Comparison of ENCODE assay signal across 23 cellular contexts in the genomic region with DNA sequence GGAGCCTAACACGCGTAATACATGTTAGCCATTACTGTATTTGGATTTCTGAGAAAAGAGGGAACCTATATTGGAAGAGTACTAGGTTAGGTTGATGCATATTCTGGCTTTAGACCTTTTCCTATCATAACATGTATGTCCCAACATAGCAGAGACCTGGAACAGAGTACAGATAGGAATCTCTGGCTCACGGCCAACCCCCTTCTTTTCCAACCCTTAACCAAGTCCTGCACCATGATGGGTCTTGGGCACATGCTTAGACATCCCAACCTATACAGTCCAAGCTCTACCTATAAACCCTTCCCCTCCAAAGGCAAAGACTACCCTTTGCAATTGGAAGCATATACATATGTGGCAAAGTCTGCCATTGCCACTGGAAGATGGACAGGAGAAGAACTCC.
"Had no signal": no experiment of that assay in that cellular context is flagged by ENCODE, and none has a peak within 500 bp of the region (broad histone marks: within the 10 kb centered on the region; RNA-seq: fewer than 3 reads in every experiment).

No MANE protein-coding gene starts in this region.

- H3K4me1 Mint-ChIP-seq: natural killer cell had no signal

- H3K27me3 Mint-ChIP-seq: brain had no signal

- H3K27ac ChIP-seq: heart left ventricle, lower lobe of right lung, spleen, thoracic aorta had no signal

- DNase-seq: activated CD4-positive, alpha-beta T cell treated with anti-CD3 and anti-CD28 coated beads for 1 hour; activated CD4-positive, alpha-beta T cell treated with anti-CD3 and anti-CD28 coated beads, Interleukin-2, amount 50 U/mL, for 1 hour; activated CD8-positive, alpha-beta T cell treated with anti-CD3 and anti-CD28 coated beads, Interleukin-2, amount 10 ng/mL, durations not matched to agents 7 days and 5 days; activated gamma-delta T cell; activated naive CD4-positive, alpha-beta T cell treated with anti-CD3 and anti-CD28 coated beads, Interleukin-2, amount 50 U/mL, for 16 hours; aorta; central memory CD4-positive, alpha-beta T cell; dermis blood vessel endothelial cell; effector CD8-positive, alpha-beta T cell; heart left ventricle; islet precursor cell; left colon; lower lobe of right lung; midbrain; natural killer cell; spleen; stimulated activated CD4-positive, alpha-beta T cell treated with anti-CD3 and anti-CD28 coated beads, Interleukin-4, amount 100 ng/mL, for 1 hour; stimulated activated naive CD4-positive, alpha-beta T cell; T-helper 9 cell had no signal

- H3K27ac Mint-ChIP-seq: activated CD8-positive, alpha-beta T cell treated with anti-CD3 and anti-CD28 coated beads, Interleukin-2, amount 10 ng/mL, durations not matched to agents 7 days and 5 days; activated T-helper 1 cell treated with anti-CD3 and anti-CD28 coated beads, Interleukin-12 subunit alpha, Interleukin-12 subunit beta, Interleukin-2, Interleukin-4 antibody, amounts not matched to agents 30 ng/mL and 10 ng/mL and 1 ng/mL, durations not matched to agents 14 hours and 24 hours and 36 hours; natural killer cell; type B pancreatic cell had no signal

- ATAC-seq: activated CD8-positive, alpha-beta T cell treated with anti-CD3 and anti-CD28 coated beads, Interleukin-2, amount 10 ng/mL, durations not matched to agents 7 days and 5 days; left colon; lower lobe of right lung; natural killer cell had no signal

- H3K27me3 ChIP-seq: heart left ventricle, spleen had no signal

- H3K4me3 ChIP-seq: heart left ventricle, lower lobe of right lung, spleen, thoracic aorta had no signal

- H3K36me3 Mint-ChIP-seq: brain, natural killer cell, type B pancreatic cell had no signal

- H3K4me3 Mint-ChIP-seq: activated CD8-positive, alpha-beta T cell treated with anti-CD3 and anti-CD28 coated beads, Interleukin-2, amount 10 ng/mL, durations not matched to agents 7 days and 5 days; activated T-helper 1 cell treated with anti-CD3 and anti-CD28 coated beads, Interleukin-12 subunit alpha, Interleukin-12 subunit beta, Interleukin-2, Interleukin-4 antibody, amounts not matched to agents 30 ng/mL and 10 ng/mL and 1 ng/mL, durations not matched to agents 14 hours and 24 hours and 36 hours; brain; natural killer cell; type B pancreatic cell had no signal

- H3K9me3 Mint-ChIP-seq: activated T-helper 1 cell treated with anti-CD3 and anti-CD28 coated beads, Interleukin-12 subunit alpha, Interleukin-12 subunit beta, Interleukin-2, Interleukin-4 antibody, amounts not matched to agents 30 ng/mL and 10 ng/mL and 1 ng/mL, durations not matched to agents 14 hours and 24 hours and 36 hours; natural killer cell had no signal

- H3K9me3 ChIP-seq: heart left ventricle, lower lobe of right lung, spleen, thoracic aorta had no signal

- H3K36me3 ChIP-seq: heart left ventricle, lower lobe of right lung, spleen, thoracic aorta had no signal

- H3K4me1 ChIP-seq: lower lobe of right lung, spleen had no signal
